8 cellular contexts compared by ENCODE assay signal in genomic region chr9:120842685-120843485, GRCh38. TPM values are rescaled to one million over a fixed set of nuclear protein-coding genes. Genes with fewer than 3 reads are reported as not detected.
DNase-seq lines count a peak whose midpoint lies in the region; ATAC-seq and TF ChIP-seq lines count a peak whose summit lies in the region.

PSMD5 (minus strand) TSS chr9:120842922; CDS start chr9:120842909, 13 bp downstream.

- peak within 1 kb of the TSS; percentile 93 for H3K4me3 Mint-ChIP-seq in activated naive CD8-positive, alpha-beta T cell treated with anti-CD3 and anti-CD28 coated beads, Interleukin-2, amount 50 U/mL, for 24 hours

- no peaks in the 10 kb centered on the region for H4K20me1 ChIP-seq in SU-DHL-6 (ENCODE audit: low read depth, low read length)

- peak within 1 kb of the TSS; percentile 90 for H2AFZ ChIP-seq in SU-DHL-6 (ENCODE audit: low read depth, low read length, severe bottlenecking)
- peak within 1 kb of the TSS; percentile 98 for H2AFZ ChIP-seq in parathyroid adenoma

- H3K9ac ChIP-seq in SU-DHL-6 (ENCODE audit: low read length) (peak within 1 kb of the TSS; percentile 93), parathyroid adenoma (no peak within 1 kb of the TSS)

- H3K4me2 ChIP-seq in SU-DHL-6 (ENCODE audit: low read depth, low read length, poor library complexity, severe bottlenecking) (peak within 1 kb of the TSS; percentile 80), parathyroid adenoma (ENCODE audit: low read length) (peak within 1 kb of the TSS; percentile 76)

- H3K4me3 ChIP-seq in GM06990 (replicated peaks; ENCODE audit: low read depth, low read length) (peak within 1 kb of the TSS; percentile 82), SU-DHL-6 (ENCODE audit: insufficient read depth, low read length, poor library complexity, severe bottlenecking) (peak within 1 kb of the TSS; percentile 69), parathyroid adenoma (ENCODE audit: low read depth, low read length) (peak within 1 kb of the TSS; percentile 82), tibial artery (peak within 1 kb of the TSS; percentile 72 to 84)

- H3K27ac Mint-ChIP-seq in activated naive CD8-positive, alpha-beta T cell treated with anti-CD3 and anti-CD28 coated beads, Interleukin-2, amount 50 U/mL, for 24 hours: peak within 1 kb of the TSS; percentile 99

- H3K27ac ChIP-seq in SU-DHL-6 (ENCODE audit: low read depth, low read length) (peak within 1 kb of the TSS; percentile 60), parathyroid adenoma (peak within 1 kb of the TSS; percentile 84), tibial artery (peak within 1 kb of the TSS; percentile 96 to 97)

- intact Hi-C loops in Right ventricle myocardium superior (cut with DNase I) (no loop called here), tibial artery (cut with DNase I; ENCODE audit: low total_unique reads) (loop anchor here (5.0 kb wide), 1 partner anchor 51 kb away; the partner anchor contains the start of gene FBXW2)

- H3K9me2 ChIP-seq in SU-DHL-6 (replicated peaks; ENCODE audit: insufficient read depth, low read length): no peaks in the 10 kb centered on the region

- H3K27me3 ChIP-seq in GM06990 (replicated peaks; ENCODE audit: control insufficient read depth, insufficient read depth, low read length) (no peaks in the 10 kb centered on the region), SU-DHL-6 (ENCODE audit: low read length) (no peaks in the 10 kb centered on the region), parathyroid adenoma (ENCODE audit: control insufficient read depth, insufficient read depth, low read length) (no peaks in the 10 kb centered on the region), tibial artery (no peaks in the 10 kb centered on the region)

- peaks cover 86% of the 10 kb centered on the region for H3K4me1 Mint-ChIP-seq in activated naive CD8-positive, alpha-beta T cell treated with anti-CD3 and anti-CD28 coated beads, Interleukin-2, amount 50 U/mL, for 24 hours

- DNase-seq in GM06990 (ENCODE audit: extremely low read depth, insufficient read length): peak; percentile 95
- peak; percentile 98 for DNase-seq in NCI-H1092 treated with DMSO at 0.1 percent for 48 hours (lab: John Stamatoyannopoulos, UW)
- peak; percentile 96 for DNase-seq in activated naive CD8-positive, alpha-beta T cell treated with anti-CD3 and anti-CD28 coated beads, Interleukin-2, amount 50 U/mL, for 24 hours
- peak; percentile 99 for DNase-seq in Right ventricle myocardium superior
- DNase-seq in tibial artery: peak; percentile 99 to 100

- no peaks in the 10 kb centered on the region for H3K9me3 Mint-ChIP-seq in activated naive CD8-positive, alpha-beta T cell treated with anti-CD3 and anti-CD28 coated beads, Interleukin-2, amount 50 U/mL, for 24 hours

- H3K36me3 ChIP-seq in GM06990 (ENCODE audit: control insufficient read depth, insufficient read depth, low read length): no peaks in the 10 kb centered on the region; the same call in 1 of the 2 replicates
- no peaks in the 10 kb centered on the region for H3K36me3 ChIP-seq in SU-DHL-6 (ENCODE audit: low read length)
- H3K36me3 ChIP-seq in parathyroid adenoma (ENCODE audit: control insufficient read depth, insufficient read depth, low read length): no peaks in the 10 kb centered on the region
- H3K36me3 ChIP-seq in tibial artery: peaks cover 0 to 33% (median 0%) of the 10 kb centered on the region in 3 donors

- no peaks in the 10 kb centered on the region for H3K4me1 ChIP-seq in parathyroid adenoma
- H3K4me1 ChIP-seq in tibial artery: peaks cover 0 to 43% (median 16%) of the 10 kb centered on the region in 4 donors

- H3K36me3 Mint-ChIP-seq in activated naive CD8-positive, alpha-beta T cell treated with anti-CD3 and anti-CD28 coated beads, Interleukin-2, amount 50 U/mL, for 24 hours (ENCODE audit: low read depth): peaks cover 41% of the 10 kb centered on the region

- H3K79me2 ChIP-seq in SU-DHL-6 (ENCODE audit: insufficient read depth, low read length) (peaks cover 54% of the 10 kb centered on the region), parathyroid adenoma (no peaks in the 10 kb centered on the region)

- ATAC-seq in HG02610 (IDR thresholded peaks at IDR 0.05; ENCODE audit: unreplicated experiment): peak; percentile 98
- ATAC-seq in activated naive CD8-positive, alpha-beta T cell treated with anti-CD3 and anti-CD28 coated beads, Interleukin-2, amount 50 U/mL, for 24 hours: peak; percentile 96
- ATAC-seq in Right ventricle myocardium superior (ENCODE audit: poor library complexity): peak; percentile 98

- peaks cover 4% of the 10 kb centered on the region; the same call in 1 of the 2 replicates for H3F3A ChIP-seq in SU-DHL-6 (ENCODE audit: insufficient read depth)

- H3K9me3 ChIP-seq in SU-DHL-6 (ENCODE audit: insufficient read depth, low read length) (no peaks in the 10 kb centered on the region), parathyroid adenoma (ENCODE audit: control insufficient read depth, low read length) (no peaks in the 10 kb centered on the region), tibial artery (no peaks in the 10 kb centered on the region)

- TF ChIP-seq CTCF in GM06990 (IDR thresholded peaks at IDR 0.05; ENCODE audit: insufficient read depth, low read length, poor library complexity, severe bottlenecking): peak; percentile 2
- TF ChIP-seq CTCF in SU-DHL-6 (IDR thresholded peaks at IDR 0.05; ENCODE audit: insufficient read depth, low read length, poor library complexity, severe bottlenecking): no peak
- no peak for TF ChIP-seq CTCF in parathyroid adenoma (IDR thresholded peaks at IDR 0.05)
- peak in 1 of 2 experiments; percentile 3 for TF ChIP-seq CTCF in tibial artery (IDR thresholded peaks at IDR 0.05)

- no peaks in the 10 kb centered on the region for H3K27me3 Mint-ChIP-seq in activated naive CD8-positive, alpha-beta T cell treated with anti-CD3 and anti-CD28 coated beads, Interleukin-2, amount 50 U/mL, for 24 hours

RNA-seq across cellular contexts. Expression of gene PSMD5, which starts in this region (rescaled TPM):
- 14.3 TPM for total RNA-seq in Right ventricle myocardium superior

Comparison
In these comparisons a context has a peak if more than half of its experiments do, and no peak if none do; other contexts are left out.
1. Peak in every context shown above with its lines: DNase-seq, ATAC-seq, H3K4me3 ChIP-seq and H3K27ac ChIP-seq.